10 cellular contexts compared by ENCODE assay signal in the genomic region with DNA sequence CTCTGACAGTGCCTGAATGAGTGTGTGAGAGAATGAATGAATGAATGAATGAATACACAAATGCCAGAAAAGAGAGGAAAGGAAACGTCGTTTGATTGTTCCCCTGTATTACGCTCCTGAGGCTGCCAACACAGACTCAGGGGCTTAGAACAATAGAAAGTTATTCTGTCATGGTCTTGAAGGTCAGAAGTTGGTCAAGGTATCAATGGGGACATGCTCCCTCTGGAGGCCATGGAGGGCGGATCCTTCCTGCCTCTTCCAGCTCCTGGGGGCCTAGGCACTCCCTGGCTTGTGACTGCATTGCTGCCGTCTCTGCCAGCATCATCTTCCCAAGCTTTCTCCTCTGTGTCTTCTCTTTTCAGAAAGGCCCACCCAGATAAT. TPM values are rescaled to one million over a fixed set of nuclear protein-coding genes. Genes with fewer than 3 reads are reported as not detected.
A peak's percentile ranks its signal among the peaks of the same experiment; 100 is the strongest.
DNase-seq lines count a peak whose midpoint lies in the region; ATAC-seq and TF ChIP-seq lines count a peak whose summit lies in the region.
"Had no signal": no experiment of that assay in that cellular context is flagged by ENCODE, and none has a peak within 500 bp of the region (broad histone marks: within the 10 kb centered on the region; RNA-seq: fewer than 3 reads in every experiment).

No MANE protein-coding gene starts in this region.

- in situ Hi-C loops in ACHN (cut with HindIII; ENCODE audit: low pct_ligation_motif_present, low pct_unique_long_range_greater_than_20kb, low sequenced_read_pairs) (no loop called here), SK-MEL-5 (cut with HindIII; ENCODE audit: low pct_unique_long_range_greater_than_20kb, low sequenced_read_pairs) (no loop called here)

- peaks cover 4% of the 10 kb centered on the region for H3K4me1 ChIP-seq in hepatocyte (ENCODE audit: insufficient read depth)

- H3K79me2 ChIP-seq in hepatocyte: no peaks in the 10 kb centered on the region

- H3K27ac ChIP-seq in hepatocyte: no peak overlapping the region

- peaks cover 19% of the 10 kb centered on the region for H3K27me3 ChIP-seq in hepatocyte

- DNase-seq in ACHN (peak; percentile 59), SK-MEL-5 (ENCODE audit: low read depth, low spot score) (peak; percentile 51), hepatocyte (ENCODE audit: low spot score) (no peak), NCI-H2196 treated with DMSO at 0.1 percent for 48 hours (lab: John Stamatoyannopoulos, UW; ENCODE audit: unreplicated experiment) (no peak)
- DNase-seq in activated CD4-positive, alpha-beta T cell treated with anti-CD3 and anti-CD28 coated beads for 4 hours: no peak
- DNase-seq: activated naive CD8-positive, alpha-beta T cell treated with anti-CD3 and anti-CD28 coated beads, Interleukin-2, amount 10 ng/mL, durations not matched to agents 7 days and 5 days had no signal

- no peaks in the 10 kb centered on the region for H3K36me3 ChIP-seq in hepatocyte (replicated peaks; ENCODE audit: insufficient read depth, low read depth)

- no peaks in the 10 kb centered on the region for H4K20me1 ChIP-seq in hepatocyte (ENCODE audit: insufficient read depth, poor library complexity, severe bottlenecking)

- ATAC-seq in GM18867 (IDR thresholded peaks at IDR 0.05; ENCODE audit: unreplicated experiment): no peak
- ATAC-seq in HG03097 (IDR thresholded peaks at IDR 0.05; ENCODE audit: low FRiP score, unreplicated experiment): no peak

- no peaks in the 10 kb centered on the region for H3K9me2 ChIP-seq in hepatocyte (replicated peaks; ENCODE audit: insufficient read depth)

- H3K9me3 ChIP-seq in hepatocyte (ENCODE audit: low read depth): no peaks in the 10 kb centered on the region

- no peak overlapping the region for H3K4me2 ChIP-seq in hepatocyte

- TF ChIP-seq CTCF in GM12875 (IDR thresholded peaks at IDR 0.05; ENCODE audit: borderline replicate concordance, insufficient read depth, low read depth, low read length): peak; percentile 20; the same call in 1 of the 2 replicates
- peak; percentile 24 for TF ChIP-seq CTCF in hepatocyte (IDR thresholded peaks at IDR 0.05; ENCODE audit: poor library complexity)

- WGBS in hepatocyte (ENCODE audit: low lambda C conversion rate, missing lambda C conversion rate): 50% methylated on average over 5 of the region's 5 CpGs

- no peak overlapping the region for H3K4me3 ChIP-seq in GM12875 (ENCODE audit: low read depth, low read length)
- H3K4me3 ChIP-seq in hepatocyte: no peak overlapping the region

- no peak overlapping the region for H2AFZ ChIP-seq in hepatocyte

RNA-seq across cellular contexts. Expression of gene SLC38A8, which starts 1.5 kb away (rescaled TPM):
- 9.0 and 11.7 TPM in 2 replicates for total RNA-seq in SK-MEL-5 (2014; rRNA removed; shearing (Covaris generic))
- 4.4 and 6.8 TPM in 2 replicates for polyA plus RNA-seq in SK-MEL-5 (2015; cell fraction: cytosol; rRNA removed)
- polyA plus RNA-seq in SK-MEL-5 (2015; cell fraction: nucleus; rRNA removed): 0.63 and 2.4 TPM in 2 replicates
- total RNA-seq in hepatocyte: not detected in 2 replicates
- not detected in 2 replicates for polyA plus RNA-seq in hepatocyte
- total RNA-seq: activated naive CD8-positive, alpha-beta T cell treated with anti-CD3 and anti-CD28 coated beads, Interleukin-2, amount 10 ng/mL, durations not matched to agents 7 days and 5 days; temporal lobe had no signal

Comparison
In these comparisons a context has a peak if more than half of its experiments do, and no peak if none do; other contexts are left out.
1. DNase-seq: peak in ACHN (single experiment) and SK-MEL-5 (single experiment); none in hepatocyte (single experiment), NCI-H2196 treated with DMSO at 0.1 percent for 48 hours (single experiment) and activated CD4-positive, alpha-beta T cell treated with anti-CD3 and anti-CD28 coated beads for 4 hours (0 of 2).